12 cellular contexts compared by ENCODE assay signal in genomic region chr18:69002233-69002632, GRCh38.
DNase-seq lines count a peak whose midpoint lies in the region; ATAC-seq, FAIRE-seq and TF ChIP-seq lines count a peak whose summit lies in the region.
"Had no signal": no experiment of that assay in that cellular context is flagged by ENCODE, and none has a peak within 500 bp of the region (broad histone marks: within the 10 kb centered on the region; RNA-seq: fewer than 3 reads in every experiment).

No MANE protein-coding gene starts in this region.

- H3K36me3 Mint-ChIP-seq in endothelial cell (ENCODE audit: low read depth, unreplicated experiment): no peaks in the 10 kb centered on the region
- H3K36me3 Mint-ChIP-seq: CD4-positive, alpha-beta memory T cell had no signal

- no peak overlapping the region for H3K27ac Mint-ChIP-seq in endothelial cell (ENCODE audit: unreplicated experiment)

- no peaks in the 10 kb centered on the region for H3K9me2 ChIP-seq in MM.1S (replicated peaks; ENCODE audit: insufficient read depth, low read length)

- TF ChIP-seq EP300 in A549 (IDR thresholded peaks at IDR 0.05) (no peak), suprapubic skin (IDR thresholded peaks at IDR 0.05) (no peak), ovary (IDR thresholded peaks at IDR 0.05) (no peak)

- no peak overlapping the region for H3K4me3 Mint-ChIP-seq in endothelial cell (ENCODE audit: unreplicated experiment)
- H3K4me3 Mint-ChIP-seq: CD4-positive, alpha-beta memory T cell had no signal

- H3K9me3 ChIP-seq in A549 (no peaks in the 10 kb centered on the region), MM.1S (replicated peaks; ENCODE audit: insufficient read depth, low read length) (no peaks in the 10 kb centered on the region), suprapubic skin (no peaks in the 10 kb centered on the region), ovary (no peaks in the 10 kb centered on the region)

- no peak overlapping the region for H3K9ac ChIP-seq in MM.1S (ENCODE audit: low read length)

- no peak overlapping the region for H2AFZ ChIP-seq in MM.1S (ENCODE audit: low read length)

- H3K4me2 ChIP-seq in A549 (no peak overlapping the region), MM.1S (ENCODE audit: low read depth, low read length) (no peak overlapping the region)

- TF ChIP-seq CTCF in A549 (IDR thresholded peaks at IDR 0.05) (no peak), GM12864 (IDR thresholded peaks at IDR 0.05; ENCODE audit: low read depth, low read length, missing control alignments) (peak; percentile 41), MM.1S (IDR thresholded peaks at IDR 0.05; ENCODE audit: low read length) (peak; percentile 16; the same call in 1 of the 2 replicates), endothelial cell (IDR thresholded peaks at IDR 0.05; ENCODE audit: unreplicated experiment) (peak; percentile 54), suprapubic skin (IDR thresholded peaks at IDR 0.05) (no peak), ovary (IDR thresholded peaks at IDR 0.05) (peak in 1 of 3 donors; percentile 18)

- H3K27me3 ChIP-seq in MM.1S (replicated peaks; ENCODE audit: insufficient read depth, low read length) (no peaks in the 10 kb centered on the region), suprapubic skin (no peaks in the 10 kb centered on the region), ovary (no peaks in the 10 kb centered on the region)
- H3K27me3 ChIP-seq: dorsolateral prefrontal cortex had no signal

- TF ChIP-seq RAD21 in A549 (conservative IDR thresholded peaks at IDR 0.05 in 1 of 2, IDR thresholded peaks at IDR 0.05 in 1 of 2): peak in 1 of 2 experiments; percentile 10; a peak in 1 of 5 replicates

- 50% methylated on average over 6 of the region's 6 CpGs for WGBS in A549 (ENCODE audit: missing lambda C conversion rate)
- WGBS in suprapubic skin: 91% methylated on average over 6 of the region's 6 CpGs
- 56 to 73% (median 70%) methylated on average over 6 of the region's 6 CpGs for WGBS in ovary, 3 donors

- H4K20me1 ChIP-seq in MM.1S (ENCODE audit: insufficient read depth, low read length): no peaks in the 10 kb centered on the region

- no peaks in the 10 kb centered on the region for H3K27me3 Mint-ChIP-seq in endothelial cell (ENCODE audit: unreplicated experiment)
- H3K27me3 Mint-ChIP-seq: CD4-positive, alpha-beta memory T cell had no signal

- H3F3A ChIP-seq in MM.1S (ENCODE audit: insufficient read depth, low read length): no peaks in the 10 kb centered on the region

- no peak for FAIRE-seq in A549 (lab: Jason Lieb, UNC)

- H3K4me1 ChIP-seq in A549 (no peaks in the 10 kb centered on the region), MM.1S (ENCODE audit: low read length) (no peaks in the 10 kb centered on the region), suprapubic skin (no peaks in the 10 kb centered on the region), ovary (ENCODE audit: insufficient read depth) (peaks cover 1% of the 10 kb centered on the region)

- POLR2A ChIA-PET in A549 (lab: Yijun Ruan, JAX): no interaction called here

- no peak overlapping the region for H3K4me3 ChIP-seq in A549
- H3K4me3 ChIP-seq in GM12864 (ENCODE audit: low read depth, low read length): no peak overlapping the region
- H3K4me3 ChIP-seq in MM.1S (ENCODE audit: low read length): no peak overlapping the region
- no peak overlapping the region for H3K4me3 ChIP-seq in suprapubic skin
- H3K4me3 ChIP-seq in ovary: no peak overlapping the region
- H3K4me3 ChIP-seq: dorsolateral prefrontal cortex had no signal

- H3K79me2 ChIP-seq in MM.1S (ENCODE audit: low read length): no peaks in the 10 kb centered on the region

- ATAC-seq in A549 (peak; percentile 39 to 50; a peak in 3 of 6 replicates), HG03139 (IDR thresholded peaks at IDR 0.05; ENCODE audit: unreplicated experiment) (no peak), GM19395 (IDR thresholded peaks at IDR 0.05; ENCODE audit: unreplicated experiment) (no peak)

- DNase-seq in A549 (ENCODE audit: low read depth in 1 of 2, low spot score in 1 of 2) (no peak), GM12864 (ENCODE audit: low read depth) (no peak), MM.1S (no peak), endothelial cell (ENCODE audit: low spot score) (no peak), suprapubic skin (ENCODE audit: low spot score in 2 of 2) (no peak), ovary (no peak)
- DNase-seq: CD4-positive, alpha-beta memory T cell; dorsolateral prefrontal cortex; head of caudate nucleus; NCI-H1694 treated with DMSO at 0.1 percent for 48 hours had no signal

- H3K9me3 Mint-ChIP-seq in endothelial cell (ENCODE audit: unreplicated experiment): no peaks in the 10 kb centered on the region
- H3K9me3 Mint-ChIP-seq: CD4-positive, alpha-beta memory T cell had no signal

- CTCF ChIA-PET in A549 (lab: Yijun Ruan, JAX): no interaction called here

- H3K36me3 ChIP-seq in MM.1S (replicated peaks; ENCODE audit: insufficient read depth, low read length) (no peaks in the 10 kb centered on the region), suprapubic skin (no peaks in the 10 kb centered on the region), ovary (no peaks in the 10 kb centered on the region)

- intact Hi-C loops in ovary (cut with DNase I): no loop called here

- TF ChIP-seq POLR2A in A549 (IDR thresholded peaks at IDR 0.05; ENCODE audit: low read length) (no peak), suprapubic skin (IDR thresholded peaks at IDR 0.05) (no peak), ovary (IDR thresholded peaks at IDR 0.05) (no peak)

- H3K4me1 Mint-ChIP-seq in endothelial cell (ENCODE audit: unreplicated experiment): no peaks in the 10 kb centered on the region
- H3K4me1 Mint-ChIP-seq: CD4-positive, alpha-beta memory T cell had no signal

- H3K27ac ChIP-seq in A549: no peak overlapping the region
- H3K27ac ChIP-seq in MM.1S (ENCODE audit: low read length): no peak overlapping the region
- H3K27ac ChIP-seq in suprapubic skin: no peak overlapping the region
- no peak overlapping the region for H3K27ac ChIP-seq in ovary
- H3K27ac ChIP-seq: dorsolateral prefrontal cortex had no signal

TF ChIP-seq in A549, 52 proteins besides CTCF, POLR2A, EP300 and RAD21:
- TF ChIP-seq HMGXB4 (CRISPR knock-in tag; IDR thresholded peaks at IDR 0.05; ENCODE audit: borderline replicate concordance) (no peak), RFX5 (IDR thresholded peaks at IDR 0.05) (no peak), FOXS1 (CRISPR knock-in tag; IDR thresholded peaks at IDR 0.05) (no peak), NPAS2 (CRISPR knock-in tag; IDR thresholded peaks at IDR 0.05; ENCODE audit: borderline replicate concordance) (no peak), ZSCAN20 (CRISPR knock-in tag; IDR thresholded peaks at IDR 0.05) (no peak), CEBPB (IDR thresholded peaks at IDR 0.05) (no peak), ZC3H11A (IDR thresholded peaks at IDR 0.05) (no peak), EHF (CRISPR knock-in tag; IDR thresholded peaks at IDR 0.05) (no peak), CHD4 (IDR thresholded peaks at IDR 0.05; ENCODE audit: borderline replicate concordance) (no peak), SMC3 (IDR thresholded peaks at IDR 0.05) (no peak), ATOH8 (CRISPR knock-in tag; IDR thresholded peaks at IDR 0.05; ENCODE audit: low read depth) (no peak), HOXB13 (CRISPR knock-in tag; IDR thresholded peaks at IDR 0.05; ENCODE audit: low read depth) (no peak)

Comparison
In these comparisons a context has a peak if more than half of its experiments do, and no peak if none do; other contexts are left out.
1. ATAC-seq: peak in A549 (2 of 2); none in HG03139 (single experiment) and GM19395 (single experiment).
2. CTCF ChIP-seq: peak in GM12864 (single experiment), MM.1S (single experiment) and endothelial cell (single experiment); none in A549 (single experiment) and suprapubic skin (0 of 2).